11 cellular contexts compared by ENCODE assay signal in the genomic region with DNA sequence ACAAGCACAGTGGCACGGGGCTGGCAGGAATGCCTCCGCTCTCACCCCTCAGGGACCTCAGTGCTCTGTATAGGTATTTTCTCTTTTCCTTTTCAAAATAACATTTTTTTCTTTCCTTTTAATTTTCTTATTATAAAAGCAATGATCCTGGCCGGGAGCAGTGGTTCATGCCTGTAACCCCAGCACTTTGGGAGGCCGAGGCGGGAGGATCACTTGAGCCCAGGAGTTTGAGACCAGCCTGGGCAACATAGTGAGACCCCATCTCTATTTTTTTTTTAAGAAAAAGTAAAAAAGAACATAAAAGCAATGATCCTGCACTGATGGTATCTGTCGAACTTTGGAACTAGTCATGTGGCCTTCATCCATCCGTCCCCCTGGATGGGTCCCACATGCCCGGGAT. TPM values are rescaled to one million over a fixed set of nuclear protein-coding genes. Genes with fewer than 3 reads are reported as not detected.
"Had no signal": no experiment of that assay in that cellular context is flagged by ENCODE, and none has a peak within 500 bp of the region (broad histone marks: within the 10 kb centered on the region; RNA-seq: fewer than 3 reads in every experiment).

No MANE protein-coding gene starts in this region.

- H3K27ac ChIP-seq: gastroesophageal sphincter, thyroid gland had no signal

- H3K27me3 ChIP-seq: gastroesophageal sphincter, thyroid gland had no signal

- H3K36me3 ChIP-seq: gastroesophageal sphincter, thyroid gland had no signal

- H3K27ac Mint-ChIP-seq: activated B cell treated with CpG ODN at 0.5 μM for 24 hours; activated CD4-positive, alpha-beta T cell treated with anti-CD3 and anti-CD28 coated beads, Interleukin-2, amount 10 ng/mL, durations not matched to agents 7 days and 5 days; mesothelial cell of epicardium had no signal

- H3K9me3 Mint-ChIP-seq: activated B cell treated with CpG ODN at 0.5 μM for 24 hours; activated CD4-positive, alpha-beta T cell treated with anti-CD3 and anti-CD28 coated beads, Interleukin-2, amount 10 ng/mL, durations not matched to agents 7 days and 5 days; mesothelial cell of epicardium had no signal

- H3K9me3 ChIP-seq: gastroesophageal sphincter, thyroid gland had no signal

- H3K27me3 Mint-ChIP-seq: activated B cell treated with CpG ODN at 0.5 μM for 24 hours; activated CD4-positive, alpha-beta T cell treated with anti-CD3 and anti-CD28 coated beads, Interleukin-2, amount 10 ng/mL, durations not matched to agents 7 days and 5 days had no signal

- DNase-seq: activated B cell treated with CpG ODN at 0.5 μM for 24 hours; activated CD4-positive, alpha-beta T cell treated with anti-CD3 and anti-CD28 coated beads, Interleukin-2, amount 10 ng/mL, durations not matched to agents 7 days and 5 days; amniotic stem cell; islet precursor cell; stimulated activated CD4-positive, alpha-beta T cell treated with anti-CD3 and anti-CD28 coated beads, Interleukin-1b, Interleukin-23, amount 100 ng/mL, for 48 hours; thyroid gland had no signal

- H3K4me1 ChIP-seq: gastroesophageal sphincter, thyroid gland had no signal

- H3K4me3 ChIP-seq: gastroesophageal sphincter, lung, thyroid gland had no signal

- H3K36me3 Mint-ChIP-seq: mesothelial cell of epicardium had no signal

- ATAC-seq: gastroesophageal sphincter had no signal

- H3K4me3 Mint-ChIP-seq: activated B cell treated with CpG ODN at 0.5 μM for 24 hours; activated CD4-positive, alpha-beta T cell treated with anti-CD3 and anti-CD28 coated beads, Interleukin-2, amount 10 ng/mL, durations not matched to agents 7 days and 5 days; mesothelial cell of epicardium had no signal

- H3K4me1 Mint-ChIP-seq: activated B cell treated with CpG ODN at 0.5 μM for 24 hours had no signal

RNA-seq across cellular contexts. Expression of gene PRF1, which starts 3.2 kb away (rescaled TPM):
- total RNA-seq: myocyte, renal cortical epithelial cell had no signal
